1 cellular context compared by ENCODE assay signal in genomic region chr3:58237940-58238681, GRCh38.
TF ChIP-seq lines count a peak whose summit lies in the region.

No MANE protein-coding gene starts in this region.

TF ChIP-seq in HepG2, 621 proteins besides CTCF, POLR2A, EP300 and RAD21 (continued from another document and continues in another):
- TF ChIP-seq ZSCAN30 (CRISPR knock-in tag; IDR thresholded peaks at IDR 0.05) = no peak
- no peak; the same call in 1 of the 2 replicates for TF ChIP-seq ARID2 (CRISPR knock-in tag; IDR thresholded peaks at IDR 0.05; ENCODE audit: borderline replicate concordance)
- no peak for TF ChIP-seq HCFC1 (IDR thresholded peaks at IDR 0.05; ENCODE audit: low read depth, low read length)
- TF ChIP-seq HNRNPL (IDR thresholded peaks at IDR 0.05; ENCODE audit: low read depth, low read length) = 0 out of 2 replicates have a peak, but pooled peaks have one; percentile 21
- TF ChIP-seq SKIL (CRISPR knock-in tag; IDR thresholded peaks at IDR 0.05; ENCODE audit: borderline replicate concordance) = 0 out of 2 replicates have a peak, but pooled peaks have one; percentile 65
- no peak for TF ChIP-seq NBN (conservative IDR thresholded peaks at IDR 0.05)
- TF ChIP-seq ZBTB44 (CRISPR knock-in tag; IDR thresholded peaks at IDR 0.05) = no peak
- no peak for TF ChIP-seq ZBTB37 (CRISPR knock-in tag; IDR thresholded peaks at IDR 0.05)
- TF ChIP-seq, protein P1, sequence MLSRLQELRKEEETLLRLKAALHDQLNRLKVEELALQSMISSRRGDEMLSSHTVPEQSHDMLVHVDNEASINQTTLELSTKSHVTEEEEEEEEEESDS (CRISPR knock-in tag; IDR thresholded peaks at IDR 0.05; ENCODE audit: borderline replicate concordance) = no peak
- TF ChIP-seq MTA1 (CRISPR knock-in tag; IDR thresholded peaks at IDR 0.05; ENCODE audit: borderline replicate concordance) = no peak
- no peak for TF ChIP-seq ZNF737 (CRISPR knock-in tag; IDR thresholded peaks at IDR 0.05; ENCODE audit: borderline replicate concordance)
- TF ChIP-seq ZNF264 (CRISPR knock-in tag; IDR thresholded peaks at IDR 0.05) = no peak
- no peak for TF ChIP-seq HHEX (CRISPR knock-in tag; IDR thresholded peaks at IDR 0.05)
- no peak; the same call in 1 of the 2 replicates for TF ChIP-seq ZSCAN31 (CRISPR knock-in tag; IDR thresholded peaks at IDR 0.05; ENCODE audit: low read depth)
- no peak for TF ChIP-seq NR3C1 (CRISPR knock-in tag; IDR thresholded peaks at IDR 0.05)
- TF ChIP-seq SCMH1 (CRISPR knock-in tag; IDR thresholded peaks at IDR 0.05; ENCODE audit: borderline replicate concordance) = no peak
- TF ChIP-seq ASH2L (IDR thresholded peaks at IDR 0.05; ENCODE audit: insufficient read length, low read depth, low read length) = peak; percentile 54
- TF ChIP-seq ZNF281 (CRISPR knock-in tag; IDR thresholded peaks at IDR 0.05; ENCODE audit: borderline replicate concordance) = peak; percentile 66
- TF ChIP-seq NKX3-1 (CRISPR knock-in tag; IDR thresholded peaks at IDR 0.05) = 0 out of 2 replicates have a peak, but pooled peaks have one; percentile 20
- no peak for TF ChIP-seq MBD4 (IDR thresholded peaks at IDR 0.05; ENCODE audit: borderline replicate concordance, low read length)
- 0 out of 2 replicates have a peak, but pooled peaks have one; percentile 33 for TF ChIP-seq ZNF205 (CRISPR knock-in tag; IDR thresholded peaks at IDR 0.05)
- peak; percentile 76; the same call in 1 of the 2 replicates for TF ChIP-seq PITX1 (CRISPR knock-in tag; IDR thresholded peaks at IDR 0.05)
- 0 out of 2 replicates have a peak, but pooled peaks have one; percentile 33 for TF ChIP-seq THAP11 (CRISPR knock-in tag; IDR thresholded peaks at IDR 0.05)
- peak; percentile 73; the same call in 1 of the 2 replicates for TF ChIP-seq ZNF142 (CRISPR knock-in tag; IDR thresholded peaks at IDR 0.05)
- TF ChIP-seq MZF1 (CRISPR knock-in tag; IDR thresholded peaks at IDR 0.05; ENCODE audit: borderline replicate concordance) = 0 out of 2 replicates have a peak, but pooled peaks have one; percentile 39
- TF ChIP-seq KLF9 (CRISPR knock-in tag; IDR thresholded peaks at IDR 0.05; ENCODE audit: low read depth) = no peak
- peak; percentile 63; the same call in 1 of the 2 replicates for TF ChIP-seq ARNT2 (CRISPR knock-in tag; IDR thresholded peaks at IDR 0.05; ENCODE audit: low read depth)
- TF ChIP-seq, protein P2, sequence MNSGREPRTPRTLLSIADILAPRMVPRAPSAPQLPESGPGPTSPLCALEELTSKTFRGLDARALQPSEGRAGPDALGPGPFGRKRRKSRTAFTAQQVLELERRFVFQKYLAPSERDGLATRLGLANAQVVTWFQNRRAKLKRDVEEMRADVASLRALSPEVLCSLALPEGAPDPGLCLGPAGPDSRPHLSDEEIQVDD (CRISPR knock-in tag; IDR thresholded peaks at IDR 0.05; ENCODE audit: borderline replicate concordance) = no peak
- TF ChIP-seq SIN3B (IDR thresholded peaks at IDR 0.05; ENCODE audit: low read length) = no peak
- no peak for TF ChIP-seq GLMP (CRISPR knock-in tag; IDR thresholded peaks at IDR 0.05; ENCODE audit: borderline replicate concordance)
- no peak for TF ChIP-seq ARNT (IDR thresholded peaks at IDR 0.05)
- TF ChIP-seq ZNF768 (CRISPR knock-in tag; IDR thresholded peaks at IDR 0.05) = no peak
- TF ChIP-seq ZNF260 (CRISPR knock-in tag; IDR thresholded peaks at IDR 0.05; ENCODE audit: borderline replicate concordance, low read depth) = no peak
- no peak for TF ChIP-seq EED (CRISPR knock-in tag; IDR thresholded peaks at IDR 0.05)
- TF ChIP-seq ZSCAN21 (CRISPR knock-in tag; IDR thresholded peaks at IDR 0.05; ENCODE audit: borderline replicate concordance) = peak; percentile 47; the same call in 1 of the 2 replicates
- no peak for TF ChIP-seq HNRNPUL1 (IDR thresholded peaks at IDR 0.05; ENCODE audit: low read depth, low read length)
- no peak for TF ChIP-seq FOXP1 (IDR thresholded peaks at IDR 0.05)
- no peak for TF ChIP-seq FOXP1 (CRISPR knock-in tag; IDR thresholded peaks at IDR 0.05)
- TF ChIP-seq WIZ (CRISPR knock-in tag; IDR thresholded peaks at IDR 0.05) = no peak
- peak; percentile 44 for TF ChIP-seq SKI (IDR thresholded peaks at IDR 0.05; ENCODE audit: partially characterized antibody)
- TF ChIP-seq, protein P3, sequence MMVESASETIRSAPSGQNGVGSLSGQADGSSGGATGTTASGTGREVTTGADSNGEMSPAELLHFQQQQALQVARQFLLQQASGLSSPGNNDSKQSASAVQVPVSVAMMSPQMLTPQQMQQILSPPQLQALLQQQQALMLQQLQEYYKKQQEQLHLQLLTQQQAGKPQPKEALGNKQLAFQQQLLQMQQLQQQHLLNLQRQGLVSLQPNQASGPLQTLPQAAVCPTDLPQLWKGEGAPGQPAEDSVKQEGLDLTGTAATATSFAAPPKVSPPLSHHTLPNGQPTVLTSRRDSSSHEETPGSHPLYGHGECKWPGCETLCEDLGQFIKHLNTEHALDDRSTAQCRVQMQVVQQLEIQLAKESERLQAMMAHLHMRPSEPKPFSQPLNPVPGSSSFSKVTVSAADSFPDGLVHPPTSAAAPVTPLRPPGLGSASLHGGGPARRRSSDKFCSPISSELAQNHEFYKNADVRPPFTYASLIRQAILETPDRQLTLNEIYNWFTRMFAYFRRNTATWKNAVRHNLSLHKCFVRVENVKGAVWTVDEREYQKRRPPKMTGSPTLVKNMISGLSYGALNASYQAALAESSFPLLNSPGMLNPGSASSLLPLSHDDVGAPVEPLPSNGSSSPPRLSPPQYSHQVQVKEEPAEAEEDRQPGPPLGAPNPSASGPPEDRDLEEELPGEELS (CRISPR knock-in tag; IDR thresholded peaks at IDR 0.05) = 0 out of 2 replicates have a peak, but pooled peaks have one; percentile 33
- TF ChIP-seq ZNF740 (CRISPR knock-in tag; IDR thresholded peaks at IDR 0.05) = peak; percentile 51; the same call in 1 of the 2 replicates
- no peak for TF ChIP-seq SNRNP70 (IDR thresholded peaks at IDR 0.05; ENCODE audit: low read depth, low read length)
- no peak for TF ChIP-seq ZNF326 (CRISPR knock-in tag; IDR thresholded peaks at IDR 0.05; ENCODE audit: borderline replicate concordance)
- no peak for TF ChIP-seq ZKSCAN1 (IDR thresholded peaks at IDR 0.05; ENCODE audit: low read length)
